In genomic region chr6:3235486-3235885, GRCh38 we compare ENCODE assay signal across 18 cellular contexts. TPM values are rescaled to one million over a fixed set of nuclear protein-coding genes. Genes with fewer than 3 reads are reported as not detected.
"Had no signal": no experiment of that assay in that cellular context is flagged by ENCODE, and none has a peak within 500 bp of the region (broad histone marks: within the 10 kb centered on the region; RNA-seq: fewer than 3 reads in every experiment).

No MANE protein-coding gene starts in this region.

- H3K27me3 ChIP-seq: ovary had no signal

- H3K36me3 ChIP-seq: ascending aorta, left lung, ovary, sigmoid colon, spleen, suprapubic skin had no signal

- FAIRE-seq: endometrium, kidney had no signal

- DNase-seq: activated CD4-positive, alpha-beta T cell treated with anti-CD3 and anti-CD28 coated beads for 1 hour; activated CD4-positive, alpha-beta T cell treated with anti-CD3 and anti-CD28 coated beads, Interleukin-2, amount 50 U/mL, for 4 hours; activated naive CD4-positive, alpha-beta T cell treated with anti-CD3 and anti-CD28 coated beads for 36 hours; kidney; left lung; mammary epithelial cell; ovary; sigmoid colon; spleen had no signal

- H3K4me3 Mint-ChIP-seq: activated naive CD4-positive, alpha-beta T cell treated with anti-CD3 and anti-CD28 coated beads for 36 hours; stimulated activated naive CD8-positive, alpha-beta T cell treated with anti-CD3 and anti-CD28 coated beads, Interleukin-15, Interleukin-2, amounts not matched to agents 100 ng/mL and 50 ng/mL, for 24 hours; T-helper 2 cell treated with Interferon-gamma antibody and Interleukin-4, amounts not matched to agents 5 μg/mL and 100 μg/mL, for 36 hours; type B pancreatic cell had no signal

- H3K27ac Mint-ChIP-seq: activated naive CD4-positive, alpha-beta T cell treated with anti-CD3 and anti-CD28 coated beads for 36 hours; activated T-helper 2 cell treated with anti-CD3 and anti-CD28 coated beads, Interferon-gamma antibody, Interleukin-2, Interleukin-4, amounts not matched to agents 10 μg/mL and 5 μg/mL and 100 μg/mL, durations not matched to agents 14 hours and 24 hours and 36 hours; stimulated activated naive CD8-positive, alpha-beta T cell treated with anti-CD3 and anti-CD28 coated beads, Interleukin-15, Interleukin-2, amounts not matched to agents 100 ng/mL and 50 ng/mL, for 24 hours; T-helper 2 cell treated with Interferon-gamma antibody and Interleukin-4, amounts not matched to agents 5 μg/mL and 100 μg/mL, for 36 hours; type B pancreatic cell had no signal

- H3K79me2 ChIP-seq: hepatocyte had no signal

- H3K9me3 ChIP-seq: ascending aorta, left lung, ovary, sigmoid colon, spleen, suprapubic skin had no signal

- H3K27ac ChIP-seq: ascending aorta, hepatocyte, left lung, ovary, sigmoid colon, spleen, suprapubic skin had no signal

- ATAC-seq: esophagus mucosa, left lung had no signal

- H3K4me2 ChIP-seq: hepatocyte had no signal

- H3K4me3 ChIP-seq: ascending aorta, hepatocyte, left lung, ovary, sigmoid colon, spleen, suprapubic skin had no signal

- H3K36me3 Mint-ChIP-seq: type B pancreatic cell had no signal

- H3K9me3 Mint-ChIP-seq: activated naive CD4-positive, alpha-beta T cell treated with anti-CD3 and anti-CD28 coated beads for 36 hours; activated T-helper 2 cell treated with anti-CD3 and anti-CD28 coated beads, Interferon-gamma antibody, Interleukin-2, Interleukin-4, amounts not matched to agents 10 μg/mL and 5 μg/mL and 100 μg/mL, durations not matched to agents 14 hours and 24 hours and 36 hours; stimulated activated naive CD8-positive, alpha-beta T cell treated with anti-CD3 and anti-CD28 coated beads, Interleukin-15, Interleukin-2, amounts not matched to agents 100 ng/mL and 50 ng/mL, for 24 hours; T-helper 2 cell treated with Interferon-gamma antibody and Interleukin-4, amounts not matched to agents 5 μg/mL and 100 μg/mL, for 36 hours; type B pancreatic cell had no signal

RNA-seq across cellular contexts. Expression of gene TUBB2B, which starts 8.0 kb away (rescaled TPM):
- total RNA-seq: ascending aorta had no signal
